ENCODE assay signal across 21 cellular contexts in genomic region chr15:93050648-93051047, GRCh38. TPM values are rescaled to one million over a fixed set of nuclear protein-coding genes. Genes with fewer than 3 reads are reported as not detected.
"Had no signal": no experiment of that assay in that cellular context is flagged by ENCODE, and none has a peak within 500 bp of the region (broad histone marks: within the 10 kb centered on the region; RNA-seq: fewer than 3 reads in every experiment).

No MANE protein-coding gene starts in this region.

- ATAC-seq: activated CD4-positive, alpha-beta T cell treated with anti-CD3 and anti-CD28 coated beads for 36 hours; activated naive CD8-positive, alpha-beta T cell treated with anti-CD3 and anti-CD28 coated beads, Interleukin-2, amount 50 U/mL, for 24 hours; activated T-cell treated with anti-CD3 and anti-CD28 coated beads, Interleukin-2, amount 50 U/mL, for 4 hours; left cardiac atrium; stimulated activated naive CD8-positive, alpha-beta T cell treated with anti-CD3 and anti-CD28 coated beads, Interleukin-15, Interleukin-2, amounts not matched to agents 100 U/mL and 50 U/mL, for 24 hours; WTC11 had no signal

- H3K27ac Mint-ChIP-seq: activated CD4-positive, alpha-beta T cell treated with anti-CD3 and anti-CD28 coated beads for 36 hours; activated naive CD4-positive, alpha-beta T cell treated with anti-CD3 and anti-CD28 coated beads, Interleukin-2, amount 10 ng/mL, durations not matched to agents 7 days and 5 days; activated naive CD8-positive, alpha-beta T cell treated with anti-CD3 and anti-CD28 coated beads, Interleukin-2, amount 50 U/mL, for 24 hours; nephron; WTC11 had no signal

- H3K36me3 ChIP-seq: thyroid gland, upper lobe of right lung had no signal

- H3K4me3 Mint-ChIP-seq: activated CD4-positive, alpha-beta T cell treated with anti-CD3 and anti-CD28 coated beads for 36 hours; activated naive CD4-positive, alpha-beta T cell treated with anti-CD3 and anti-CD28 coated beads, Interleukin-2, amount 10 ng/mL, durations not matched to agents 7 days and 5 days; activated naive CD8-positive, alpha-beta T cell treated with anti-CD3 and anti-CD28 coated beads, Interleukin-2, amount 50 U/mL, for 24 hours; activated T-cell treated with anti-CD3 and anti-CD28 coated beads, Interleukin-2, amount 50 U/mL, for 4 hours; nephron; WTC11 had no signal

- H3K27me3 ChIP-seq: thyroid gland, upper lobe of right lung had no signal

- H3K4me3 ChIP-seq: spleen, thyroid gland, upper lobe of right lung had no signal

- H3K27ac ChIP-seq: spleen, thyroid gland, upper lobe of right lung had no signal

- DNase-seq: activated CD4-positive, alpha-beta T cell treated with anti-CD3 and anti-CD28 coated beads for 36 hours; activated CD4-positive, alpha-beta T cell treated with anti-CD3 and anti-CD28 coated beads, Interleukin-2, amount 50 U/mL, for 48 hours; activated CD8-positive, alpha-beta memory T cell treated with anti-CD3 and anti-CD28 coated beads, Interleukin-2, amount 50 U/mL, for 48 hours; activated naive CD4-positive, alpha-beta T cell treated with anti-CD3 and anti-CD28 coated beads, Interleukin-2, amount 10 ng/mL, durations not matched to agents 7 days and 5 days; activated naive CD8-positive, alpha-beta T cell treated with anti-CD3 and anti-CD28 coated beads, Interleukin-2, amount 50 U/mL, for 24 hours; activated T-cell treated with anti-CD3 and anti-CD28 coated beads, Interleukin-2, amount 50 U/mL, for 4 hours; erythroblast; hippocampal formation; left cardiac atrium; midbrain; occipital lobe; spleen; stimulated activated CD4-positive, alpha-beta T cell treated with anti-CD3 and anti-CD28 coated beads, Interleukin-4, amount 100 ng/mL, for 1 hour; stimulated activated naive CD8-positive, alpha-beta T cell treated with anti-CD3 and anti-CD28 coated beads, Interleukin-15, Interleukin-2, amounts not matched to agents 100 U/mL and 50 U/mL, for 24 hours; T-helper 9 cell; thyroid gland; upper lobe of right lung had no signal

- H3K4me1 Mint-ChIP-seq: WTC11 had no signal

- H3K4me1 ChIP-seq: thyroid gland had no signal

- H3K27me3 Mint-ChIP-seq: activated CD4-positive, alpha-beta T cell treated with anti-CD3 and anti-CD28 coated beads for 36 hours had no signal

- H3K9me3 ChIP-seq: thyroid gland, upper lobe of right lung had no signal

RNA-seq across cellular contexts. Expression of gene RGMA, which starts 38.4 kb away (rescaled TPM):
- total RNA-seq: activated CD8-positive, alpha-beta memory T cell treated with anti-CD3 and anti-CD28 coated beads for 36 hours; T-helper 1 cell treated with Interleukin-12 subunit alpha and Interleukin-12 subunit beta and Interleukin-4 antibody, amounts not matched to agents 30 ng/mL and 1 ng/mL, for 36 hours had no signal
